35 cellular contexts compared by ENCODE assay signal in genomic region chr14:76754586-76754985, GRCh38.
"Had no signal": no experiment of that assay in that cellular context is flagged by ENCODE, and none has a peak within 500 bp of the region (broad histone marks: within the 10 kb centered on the region; RNA-seq: fewer than 3 reads in every experiment).

No MANE protein-coding gene starts in this region.

- ATAC-seq: activated CD4-positive, alpha-beta T cell treated with anti-CD3 and anti-CD28 coated beads for 36 hours; activated T-cell treated with anti-CD3 and anti-CD28 coated beads, Interleukin-2, amount 50 U/mL, for 72 hours; activated T-helper 17 cell treated with anti-CD3 and anti-CD28 coated beads, Interleukin-2, amount 50 U/mL, for 72 hours; K562; PC-3 had no signal

- H3K9me3 ChIP-seq: Peyer's patch, SJSA1, SK-N-SH had no signal

- H3K27ac Mint-ChIP-seq: activated CD4-positive, alpha-beta memory T cell treated with anti-CD3 and anti-CD28 coated beads, Interleukin-2, amount 10 ng/mL, durations not matched to agents 7 days and 5 days; activated CD4-positive, alpha-beta T cell treated with anti-CD3 and anti-CD28 coated beads for 36 hours; activated naive CD8-positive, alpha-beta T cell treated with anti-CD3 and anti-CD28 coated beads for 36 hours; activated T-cell treated with anti-CD3 and anti-CD28 coated beads, Interleukin-2, amount 50 U/mL, for 72 hours; activated T-helper 17 cell treated with anti-CD3 and anti-CD28 coated beads, Interleukin-2, amount 50 U/mL, for 72 hours; T-helper 1 cell treated with Interleukin-12 subunit alpha and Interleukin-12 subunit beta and Interleukin-4 antibody, amounts not matched to agents 30 μg/mL and 1 μg/mL, for 36 hours; T-helper 2 cell treated with Interferon-gamma antibody and Interleukin-4, amounts not matched to agents 5 μg/mL and 100 μg/mL, for 36 hours had no signal

- H3K4me1 ChIP-seq: Peyer's patch, SJSA1 had no signal

- H3K36me3 ChIP-seq: brain microvascular endothelial cell, cardiac muscle cell, Peyer's patch, SJSA1 had no signal

- H3K9me3 Mint-ChIP-seq: activated CD4-positive, alpha-beta memory T cell treated with anti-CD3 and anti-CD28 coated beads, Interleukin-2, amount 10 ng/mL, durations not matched to agents 7 days and 5 days; activated naive CD8-positive, alpha-beta T cell treated with anti-CD3 and anti-CD28 coated beads for 36 hours; activated T-cell treated with anti-CD3 and anti-CD28 coated beads, Interleukin-2, amount 50 U/mL, for 72 hours; activated T-helper 17 cell treated with anti-CD3 and anti-CD28 coated beads, Interleukin-2, amount 50 U/mL, for 72 hours; T-helper 1 cell treated with Interleukin-12 subunit alpha and Interleukin-12 subunit beta and Interleukin-4 antibody, amounts not matched to agents 30 μg/mL and 1 μg/mL, for 36 hours; T-helper 2 cell treated with Interferon-gamma antibody and Interleukin-4, amounts not matched to agents 5 μg/mL and 100 μg/mL, for 36 hours had no signal

- H3K36me3 Mint-ChIP-seq: activated naive CD8-positive, alpha-beta T cell treated with anti-CD3 and anti-CD28 coated beads for 36 hours had no signal

- H3K27me3 ChIP-seq: brain microvascular endothelial cell, cardiac muscle cell, Peyer's patch, SJSA1 had no signal

- H3K4me3 ChIP-seq: cardiac muscle cell, K562, Peyer's patch, SJSA1 had no signal

- H3K27ac ChIP-seq: brain microvascular endothelial cell, cardiac muscle cell, Peyer's patch, SJSA1 had no signal

- FAIRE-seq: K562, TTC549 had no signal

- H3K4me1 Mint-ChIP-seq: activated CD4-positive, alpha-beta memory T cell treated with anti-CD3 and anti-CD28 coated beads, Interleukin-2, amount 10 ng/mL, durations not matched to agents 7 days and 5 days; activated CD4-positive, alpha-beta T cell treated with anti-CD3 and anti-CD28 coated beads for 36 hours; activated naive CD8-positive, alpha-beta T cell treated with anti-CD3 and anti-CD28 coated beads for 36 hours; activated T-helper 17 cell treated with anti-CD3 and anti-CD28 coated beads, Interleukin-2, amount 50 U/mL, for 72 hours had no signal

- H3K9ac ChIP-seq: SK-N-SH had no signal

- H3K4me3 Mint-ChIP-seq: activated CD4-positive, alpha-beta memory T cell treated with anti-CD3 and anti-CD28 coated beads, Interleukin-2, amount 10 ng/mL, durations not matched to agents 7 days and 5 days; activated CD4-positive, alpha-beta T cell treated with anti-CD3 and anti-CD28 coated beads for 36 hours; activated naive CD8-positive, alpha-beta T cell treated with anti-CD3 and anti-CD28 coated beads for 36 hours; activated T-cell treated with anti-CD3 and anti-CD28 coated beads, Interleukin-2, amount 50 U/mL, for 72 hours; activated T-helper 17 cell treated with anti-CD3 and anti-CD28 coated beads, Interleukin-2, amount 50 U/mL, for 72 hours; T-helper 1 cell treated with Interleukin-12 subunit alpha and Interleukin-12 subunit beta and Interleukin-4 antibody, amounts not matched to agents 30 μg/mL and 1 μg/mL, for 36 hours; T-helper 2 cell treated with Interferon-gamma antibody and Interleukin-4, amounts not matched to agents 5 μg/mL and 100 μg/mL, for 36 hours had no signal

- DNase-seq: activated CD4-positive, alpha-beta memory T cell treated with anti-CD3 and anti-CD28 coated beads, Interleukin-2, amount 10 ng/mL, durations not matched to agents 7 days and 5 days; activated CD4-positive, alpha-beta T cell treated with anti-CD3 and anti-CD28 coated beads for 36 hours; activated CD4-positive, alpha-beta T cell treated with anti-CD3 and anti-CD28 coated beads, Interleukin-2, amount 50 U/mL, for 1 hour; activated effector memory CD4-positive, alpha-beta T cell treated with anti-CD3 and anti-CD28 coated beads, Interleukin-2, amount 50 U/mL, for 16 hours; activated naive CD4-positive, alpha-beta T cell; activated naive CD4-positive, alpha-beta T cell treated with anti-CD3 and anti-CD28 coated beads, Interleukin-2, amount 50 U/mL, for 16 hours; activated naive CD8-positive, alpha-beta T cell treated with anti-CD3 and anti-CD28 coated beads for 36 hours; activated T-cell treated with anti-CD3 and anti-CD28 coated beads, Interleukin-2, amount 50 U/mL, for 1 hour; activated T-cell treated with anti-CD3 and anti-CD28 coated beads, Interleukin-2, amount 50 U/mL, for 72 hours; amniotic stem cell; aorta; brain microvascular endothelial cell; NCI-H1092 treated with DMSO at 0.1 percent for 48 hours; NCI-H1417; NCI-H146; NCI-H187; NCI-H2029 treated with DMSO at 0.1 percent for 48 hours; NCI-H2107; NCI-H2171; NCI-H510A; NCI-H526; NCI-H748 treated with DMSO at 0.1 percent for 48 hours; NK-92 treated with Interleukin-12 subunit alpha and Interleukin-12 subunit beta, amount 100 ng/mL, for 24 hours; PC-3; Peyer's patch; RPMI8226; SHP77 treated with DMSO at 0.1 percent for 48 hours; SK-N-SH had no signal
